8 cellular contexts compared by ENCODE assay signal in the genomic region with DNA sequence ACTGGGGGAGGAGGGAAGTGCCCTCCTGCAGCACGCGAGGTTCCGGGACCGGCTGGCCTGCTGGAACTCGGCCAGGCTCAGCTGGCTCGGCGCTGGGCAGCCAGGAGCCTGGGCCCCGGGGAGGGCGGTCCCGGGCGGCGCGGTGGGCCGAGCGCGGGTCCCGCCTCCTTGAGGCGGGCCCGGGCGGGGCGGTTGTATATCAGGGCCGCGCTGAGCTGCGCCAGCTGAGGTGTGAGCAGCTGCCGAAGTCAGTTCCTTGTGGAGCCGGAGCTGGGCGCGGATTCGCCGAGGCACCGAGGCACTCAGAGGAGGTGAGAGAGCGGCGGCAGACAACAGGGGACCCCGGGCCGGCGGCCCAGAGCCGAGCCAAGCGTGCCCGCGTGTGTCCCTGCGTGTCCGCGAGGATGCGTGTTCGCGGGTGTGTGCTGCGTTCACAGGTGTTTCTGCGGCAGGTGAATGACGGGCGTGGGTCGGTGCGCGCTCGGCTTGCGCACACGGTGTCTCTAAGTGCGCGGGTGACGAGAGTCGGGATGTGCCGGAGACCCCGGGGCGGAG. TPM values are rescaled to one million over a fixed set of nuclear protein-coding genes. Genes with fewer than 3 reads are reported as not detected.
DNase-seq lines count a peak whose midpoint lies in the region; ATAC-seq and TF ChIP-seq lines count a peak whose summit lies in the region.

CDKN1A (plus strand) TSS at position 227 of the 555 bp plus-strand sequence. CDS start 5,388 bp downstream, outside the sequence.

- H3K9me3 Mint-ChIP-seq in activated CD8-positive, alpha-beta T cell treated with anti-CD3 and anti-CD28 coated beads for 36 hours: no peaks in the 10 kb centered on the region

- peak; percentile 94 for DNase-seq in AG20443 (ENCODE audit: low spot score)
- peak; percentile 94 for DNase-seq in NCI-H774 (lab: John Stamatoyannopoulos, UW)
- peak; percentile 84 for DNase-seq in activated CD8-positive, alpha-beta T cell treated with anti-CD3 and anti-CD28 coated beads for 36 hours
- DNase-seq in effector CD4-positive, alpha-beta T cell: peak; percentile 65
- peak; percentile 90 for DNase-seq in lung (ENCODE audit: low spot score)
- DNase-seq in stimulated activated CD4-positive, alpha-beta T cell treated with anti-CD3 and anti-CD28 coated beads, TNF-alpha, amount 100 ng/mL, for 24 hours (ENCODE audit: low read depth in 3 of 3): peak; percentile 43 to 74 (median 50)

- intact Hi-C loops in activated CD8-positive, alpha-beta T cell treated with anti-CD3 and anti-CD28 coated beads for 36 hours (cut with micrococcal nuclease): no loop called here

- H3K27me3 Mint-ChIP-seq in activated CD8-positive, alpha-beta T cell treated with anti-CD3 and anti-CD28 coated beads for 36 hours: peaks cover 4% of the 10 kb centered on the region

- peak within 1 kb of the TSS; percentile 80 for H3K4me3 ChIP-seq in lung

- peak within 1 kb of the TSS; percentile 98 to 100 for H3K27ac ChIP-seq in lung (ENCODE audit: low read depth in 1 of 2, low read length in 1 of 2)

- peak within 1 kb of the TSS; percentile 91 for H3K4me3 Mint-ChIP-seq in activated CD8-positive, alpha-beta T cell treated with anti-CD3 and anti-CD28 coated beads for 36 hours

- POLR2A ChIA-PET in activated CD8-positive, alpha-beta T cell treated with anti-CD3 and anti-CD28 coated beads for 36 hours (lab: Charles Lee): interaction anchor here (0.6 to 2.5 kb wide), 7 partner anchors 10 to 106 kb away, joined by 3 to 9 read pairs (median 4); no protein-coding TSS in a partner anchor

- H3K4me1 ChIP-seq in lung (ENCODE audit: control insufficient read depth in 2 of 2, insufficient read depth in 2 of 2, low read length in 2 of 2): peaks cover 7 to 9% of the 10 kb centered on the region in 2 donors

- CTCF ChIA-PET in activated CD8-positive, alpha-beta T cell treated with anti-CD3 and anti-CD28 coated beads for 36 hours (lab: Charles Lee): interaction anchor here (0.7 to 6.8 kb wide), 8 partner anchors 9 to 104 kb away, joined by 3 to 36 read pairs (median 4); no protein-coding TSS in a partner anchor

- ATAC-seq in GM19324 (IDR thresholded peaks at IDR 0.05; ENCODE audit: low FRiP score, unreplicated experiment): peak; percentile 68
- ATAC-seq in HG03558 (IDR thresholded peaks at IDR 0.05; ENCODE audit: extremely low read depth, unreplicated experiment): peak; percentile 27
- peak; percentile 62 for ATAC-seq in activated CD8-positive, alpha-beta T cell treated with anti-CD3 and anti-CD28 coated beads for 36 hours
- peak; percentile 87 for ATAC-seq in lung (ENCODE audit: insufficient read depth, low FRiP score)

- H3K36me3 Mint-ChIP-seq in activated CD8-positive, alpha-beta T cell treated with anti-CD3 and anti-CD28 coated beads for 36 hours (ENCODE audit: low read depth): peaks cover 21% of the 10 kb centered on the region

- no peaks in the 10 kb centered on the region for H3K27me3 ChIP-seq in lung (ENCODE audit: control insufficient read depth, insufficient read depth)

- H3K9me3 ChIP-seq in lung (ENCODE audit: control insufficient read depth in 2 of 2, insufficient read depth in 1 of 2, low read length in 1 of 2): no peaks in the 10 kb centered on the region

- WGBS in lung, 2 donors: 0 to 1% methylated on average over 60 to 63 of the region's 63 CpGs

- TF ChIP-seq CTCF in activated CD8-positive, alpha-beta T cell treated with anti-CD3 and anti-CD28 coated beads for 36 hours (IDR thresholded peaks at IDR 0.05): no peak
- no peak for TF ChIP-seq CTCF in lung (IDR thresholded peaks at IDR 0.05; ENCODE audit: control extremely low read depth, extremely low read depth)

- peaks cover 0 to 10% of the 10 kb centered on the region in 2 donors for H3K36me3 ChIP-seq in lung (ENCODE audit: control insufficient read depth in 2 of 2, insufficient read depth in 2 of 2, low read length in 2 of 2)

- H3K27ac Mint-ChIP-seq in activated CD8-positive, alpha-beta T cell treated with anti-CD3 and anti-CD28 coated beads for 36 hours: peak within 1 kb of the TSS; percentile 72

- peaks cover 50% of the 10 kb centered on the region for H3K4me1 Mint-ChIP-seq in activated CD8-positive, alpha-beta T cell treated with anti-CD3 and anti-CD28 coated beads for 36 hours (ENCODE audit: low read depth)

RNA-seq across cellular contexts. Expression of gene CDKN1A, which starts in this region (rescaled TPM):
- total RNA-seq in activated CD8-positive, alpha-beta T cell treated with anti-CD3 and anti-CD28 coated beads for 36 hours: 10 to 100 TPM; 42.3 to 47.4 TPM
- 10 to 100 TPM; 35.3 to 80.1 TPM for total RNA-seq in lung
- polyA plus RNA-seq in lung: 100 to 1,000 TPM in 1 of 2 donors, 10 to 100 TPM in 1; 52.2 to 183 TPM

Comparison
In these comparisons a context has a peak if more than half of its experiments do, and no peak if none do; other contexts are left out.
1. Peak in every context shown above with its lines: DNase-seq, ATAC-seq, H3K4me3 ChIP-seq and H3K27ac ChIP-seq.
2. ATAC-seq: peak in every context shown above with its lines; median percentile 87 in lung; 68 in GM19324; 62 in activated CD8-positive, alpha-beta T cell treated with anti-CD3 and anti-CD28 coated beads for 36 hours; 27 in HG03558.